ENCODE assay signal across 11 cellular contexts in genomic region chr5:95710651-95711500, GRCh38. TPM values are rescaled to one million over a fixed set of nuclear protein-coding genes. Genes with fewer than 3 reads are reported as not detected.
DNase-seq lines count a peak whose midpoint lies in the region; ATAC-seq lines count a peak whose summit lies in the region.
"Not testable (repeated sequence)": the region's sequence is repeated elsewhere in the genome, so short reads cannot be mapped to it uniquely, and the experiment has no call there.
"Had no signal": no experiment of that assay in that cellular context is flagged by ENCODE, and none has a peak within 500 bp of the region (broad histone marks: within the 10 kb centered on the region; RNA-seq: fewer than 3 reads in every experiment).

No MANE protein-coding gene starts in this region.

- H3K9ac ChIP-seq in adipocyte (ENCODE audit: low read length), result peak overlapping the region; percentile 44
- peak overlapping the region; percentile 50 for H3K9ac ChIP-seq in iPS-18a (ENCODE audit: low read length)
- not testable (repeated sequence) for H3K9ac ChIP-seq in muscle layer of colon (ENCODE audit: low read length); skeletal muscle satellite cell (ENCODE audit: low read depth, low read length)

- not testable (repeated sequence) for H3K36me3 ChIP-seq in H7 (replicated peaks; ENCODE audit: control insufficient read depth, insufficient read depth, low read length); adipocyte (ENCODE audit: control insufficient read depth, insufficient read depth, low read length, severe bottlenecking); iPS-18a (ENCODE audit: control insufficient read depth, low read depth, low read length); muscle layer of colon (ENCODE audit: insufficient read depth, low read length); skeletal muscle satellite cell (ENCODE audit: insufficient read depth, low read length)

- H3K4me1 ChIP-seq in adipocyte (ENCODE audit: control insufficient read depth, insufficient read depth, low read length) (peaks cover 43% of the 10 kb centered on the region), iPS-18a (ENCODE audit: control insufficient read depth, low read depth, low read length) (peaks cover 10% of the 10 kb centered on the region), muscle layer of colon (ENCODE audit: insufficient read depth, low read length) (peaks cover 14% of the 10 kb centered on the region), skeletal muscle satellite cell (ENCODE audit: control insufficient read depth, insufficient read depth, low read length) (peaks cover 36% of the 10 kb centered on the region)

- intact Hi-C loops in Right ventricle myocardium superior (cut with DNase I), result not testable (repeated sequence)

- H3K27ac ChIP-seq in iPS-18a (ENCODE audit: low read length); muscle layer of colon (ENCODE audit: low read depth, low read length): not testable (repeated sequence)

- not testable (repeated sequence) for H3K9me3 ChIP-seq in adipocyte (ENCODE audit: control insufficient read depth, low read length); iPS-18a (ENCODE audit: control insufficient read depth, low read depth, low read length); muscle layer of colon (ENCODE audit: low read length); skeletal muscle satellite cell (replicated peaks; ENCODE audit: low read length)

- not testable (repeated sequence) for DNase-seq in H7; adipocyte (ENCODE audit: low read depth); Right ventricle myocardium superior
- DNase-seq in NCI-H2227 treated with DMSO at 0.1 percent for 48 hours (lab: John Stamatoyannopoulos, UW), result peak; percentile 40

- not testable (repeated sequence) for H3K27me3 ChIP-seq in H7 (ENCODE audit: control insufficient read depth, insufficient read depth, low read length); adipocyte (replicated peaks; ENCODE audit: control insufficient read depth, insufficient read depth, low read length); muscle layer of colon (ENCODE audit: control insufficient read depth in 1 of 2, insufficient read depth in 2 of 2, low read length in 2 of 2); skeletal muscle satellite cell (ENCODE audit: control insufficient read depth, insufficient read depth, low read length)
- H3K27me3 ChIP-seq in iPS-18a (ENCODE audit: control insufficient read depth, insufficient read depth, low read length), result peaks cover 42% of the 10 kb centered on the region

- H3K4me3 ChIP-seq in H7 (ENCODE audit: insufficient read depth, low read depth, low read length), result peak overlapping the region; percentile 56
- H3K4me3 ChIP-seq in adipocyte (ENCODE audit: low read length), result peak overlapping the region; percentile 42
- H3K4me3 ChIP-seq in iPS-18a (ENCODE audit: low read length), result peak overlapping the region; percentile 88
- H3K4me3 ChIP-seq in muscle layer of colon (ENCODE audit: low read depth in 1 of 2, low read length in 2 of 2), result peak overlapping the region; percentile 26 to 49
- H3K4me3 ChIP-seq in skeletal muscle satellite cell (ENCODE audit: low read length), result not testable (repeated sequence)

- peak; percentile 48 for ATAC-seq in Right ventricle myocardium superior (ENCODE audit: poor library complexity)

- H3K4me2 ChIP-seq in skeletal muscle satellite cell (ENCODE audit: low read length), result peak overlapping the region; percentile 13

RNA-seq across cellular contexts. Expression of gene RHOBTB3, which starts 20.3 kb away (rescaled TPM):
- total RNA-seq in H7 (2014; rRNA removed; shearing (Covaris generic)), result 23.0 and 45.6 TPM in 2 replicates
- total RNA-seq in Right ventricle myocardium superior, result 81.1 TPM
- 74.3 and 75.4 TPM in 2 replicates for total RNA-seq in skeletal muscle satellite cell (2012; rRNA removed)

RNA-seq across cellular contexts. Expression of gene SPATA9, which starts 28.1 kb away (rescaled TPM):
- total RNA-seq in H7 (2014; rRNA removed; shearing (Covaris generic)), result not detected in 2 replicates
- not detected for total RNA-seq in Right ventricle myocardium superior
- 0.25 TPM in 1 of 2 replicates, not detected in the other for total RNA-seq in skeletal muscle satellite cell (2012; rRNA removed)
- total RNA-seq: activated CD4-positive, alpha-beta memory T cell treated with anti-CD3 and anti-CD28 coated beads for 36 hours; activated naive CD8-positive, alpha-beta T cell treated with anti-CD3 and anti-CD28 coated beads for 36 hours; CD8-positive, alpha-beta T cell; lung microvascular endothelial cell had no signal
